8 cellular contexts compared by ENCODE assay signal in the genomic region with DNA sequence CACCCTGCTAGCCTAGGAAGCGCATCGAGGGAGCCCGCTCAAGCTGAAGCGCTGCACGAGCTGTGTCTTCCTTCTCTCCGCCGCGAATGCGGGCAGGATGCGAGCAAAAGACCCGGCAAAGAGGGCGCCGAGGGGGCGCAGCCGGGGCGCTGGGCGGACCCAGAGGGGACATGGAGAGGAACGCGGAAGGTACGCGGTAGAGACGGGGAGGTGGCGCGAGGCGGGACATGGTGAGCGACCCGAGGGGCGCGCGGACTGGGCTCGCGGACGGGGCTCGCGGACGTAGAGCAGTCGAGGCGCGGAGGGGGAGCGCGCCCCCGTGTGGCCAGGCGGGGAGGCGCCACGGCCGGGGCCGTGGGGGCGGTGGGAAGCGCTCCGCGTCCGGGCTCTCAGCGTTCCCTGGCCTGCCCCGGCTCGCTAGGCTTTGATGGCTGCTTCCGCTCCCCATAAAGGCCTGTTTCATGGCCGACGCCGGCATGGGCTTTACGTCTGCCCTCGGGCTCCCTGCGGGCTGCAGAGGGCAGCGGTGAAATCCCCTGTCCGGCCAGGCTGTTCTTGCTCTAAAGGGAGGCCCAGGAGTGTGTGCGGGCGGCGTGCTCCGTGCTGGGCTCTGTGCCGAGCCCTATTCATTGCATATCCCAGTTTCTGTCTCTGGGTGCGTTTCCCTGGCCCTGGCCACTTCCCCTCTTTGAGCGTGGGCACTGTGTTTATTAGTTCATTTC. TPM values are rescaled to one million over a fixed set of nuclear protein-coding genes. Genes with fewer than 3 reads are reported as not detected.
DNase-seq lines count a peak whose midpoint lies in the region; ATAC-seq and TF ChIP-seq lines count a peak whose summit lies in the region.

No MANE protein-coding gene starts in this region.

- intact Hi-C loops in esophagus squamous epithelium (cut with DNase I): no loop called here

- 0 to 11% methylated on average over 17 of the region's 71 CpGs for WGBS in esophagus squamous epithelium, 2 donors

- H3K27me3 ChIP-seq in esophagus squamous epithelium (peaks cover 0 to 64% (median 0%) of the 10 kb centered on the region in 4 donors), mucosa of rectum (ENCODE audit: control insufficient read depth in 2 of 2, insufficient read depth in 2 of 2, low read length in 2 of 2) (peaks cover 17 to 25% of the 10 kb centered on the region in 2 donors)

- POLR2A ChIA-PET in AG04449 (lab: Yijun Ruan, JAX): no interaction called here

- H3K4me3 Mint-ChIP-seq in activated T-cell treated with anti-CD3 and anti-CD28 coated beads, Interleukin-2, amount 50 U/mL, for 4 hours: peak overlapping the region; percentile 66

- no peaks in the 10 kb centered on the region for H3K36me3 ChIP-seq in esophagus squamous epithelium
- H3K36me3 ChIP-seq in mucosa of rectum (ENCODE audit: control insufficient read depth in 2 of 2, insufficient read depth in 2 of 2, low read length in 2 of 2): no peaks in the 10 kb centered on the region

- peak overlapping the region; percentile 64 for H3K4me3 ChIP-seq in AG04449 (ENCODE audit: low read depth, low read length)
- H3K4me3 ChIP-seq in esophagus squamous epithelium: peak overlapping the region; percentile 36 to 75 (median 60)
- H3K4me3 ChIP-seq in mucosa of rectum (ENCODE audit: low read length in 2 of 2): peak overlapping the region; percentile 67

- peaks cover 5% of the 10 kb centered on the region for H3K4me1 Mint-ChIP-seq in activated T-cell treated with anti-CD3 and anti-CD28 coated beads, Interleukin-2, amount 50 U/mL, for 4 hours (ENCODE audit: low read depth)

- H3K27ac ChIP-seq in esophagus squamous epithelium (peak overlapping the region; percentile 66 to 88 (median 78)), mucosa of rectum (ENCODE audit: low read depth in 2 of 2, low read length in 2 of 2) (peak overlapping the region in 1 of 2 donors; percentile 9)

- no peak for DNase-seq in AG04449 (ENCODE audit: low read depth, low spot score)
- peak; percentile 15 for DNase-seq in NCI-H774 (lab: John Stamatoyannopoulos, UW)
- peak; percentile 43 for DNase-seq in activated T-cell treated with anti-CD3 and anti-CD28 coated beads, Interleukin-2, amount 50 U/mL, for 4 hours
- no peak for DNase-seq in esophagus squamous epithelium (lab: John Stamatoyannopoulos, UW)
- DNase-seq in stimulated activated CD8-positive, alpha-beta memory T cell treated with anti-CD3 and anti-CD28 coated beads, Interleukin-7, amount 100 ng/mL, for 1 hour (ENCODE audit: low read depth in 2 of 2): peak; percentile 16 to 20

- peaks cover 85% of the 10 kb centered on the region for H3K27me3 Mint-ChIP-seq in activated T-cell treated with anti-CD3 and anti-CD28 coated beads, Interleukin-2, amount 50 U/mL, for 4 hours (ENCODE audit: low read depth)

- peak overlapping the region in 1 of 2 donors; percentile 64 for H3K9ac ChIP-seq in mucosa of rectum (ENCODE audit: low read depth in 1 of 2, low read length in 2 of 2)

- peaks cover 15 to 38% (median 17%) of the 10 kb centered on the region in 3 donors for H3K4me1 ChIP-seq in esophagus squamous epithelium
- peaks cover 11% of the 10 kb centered on the region in 2 donors for H3K4me1 ChIP-seq in mucosa of rectum (ENCODE audit: control insufficient read depth in 2 of 2, insufficient read depth in 2 of 2, low read length in 2 of 2)

- H3K9me3 ChIP-seq in esophagus squamous epithelium (no peaks in the 10 kb centered on the region), mucosa of rectum (ENCODE audit: control insufficient read depth in 2 of 2, low read length in 2 of 2) (no peaks in the 10 kb centered on the region)

- peak; percentile 74 for TF ChIP-seq CTCF in AG04449 (IDR thresholded peaks at IDR 0.05; ENCODE audit: insufficient read depth, low read length, missing control alignments)
- TF ChIP-seq CTCF in esophagus squamous epithelium (IDR thresholded peaks at IDR 0.05): peak; percentile 81 to 97 (median 92)

- ATAC-seq in GM19372 (IDR thresholded peaks at IDR 0.05; ENCODE audit: low read depth, unreplicated experiment): peak; percentile 70
- peak; percentile 80 to 82 for ATAC-seq in activated T-cell treated with anti-CD3 and anti-CD28 coated beads, Interleukin-2, amount 50 U/mL, for 4 hours
- ATAC-seq in HG03159 (IDR thresholded peaks at IDR 0.05; ENCODE audit: unreplicated experiment): no peak

- CTCF ChIA-PET in AG04449 (lab: Yijun Ruan, JAX): interaction anchor here (0.6 to 14.8 kb wide), 29 partner anchors 8 to 510 kb away, joined by 3 to 461 read pairs (median 4); no protein-coding TSS in a partner anchor

- no peak for TF ChIP-seq POLR2A in esophagus squamous epithelium (IDR thresholded peaks at IDR 0.05)

- no peaks in the 10 kb centered on the region for H3K36me3 Mint-ChIP-seq in activated T-cell treated with anti-CD3 and anti-CD28 coated beads, Interleukin-2, amount 50 U/mL, for 4 hours (ENCODE audit: insufficient read depth)

- H3K9me3 Mint-ChIP-seq in activated T-cell treated with anti-CD3 and anti-CD28 coated beads, Interleukin-2, amount 50 U/mL, for 4 hours: peaks cover 21% of the 10 kb centered on the region

RNA-seq across cellular contexts. Expression of gene TRIM29, which starts 31.2 kb away (rescaled TPM):
- total RNA-seq in activated T-cell treated with anti-CD3 and anti-CD28 coated beads, Interleukin-2, amount 50 U/mL, for 4 hours: not detected
- 1,000 to 10,000 TPM in 1 of 4 donors, 100 to 1,000 TPM in 3; 691 to 1,472 (median 816) TPM for total RNA-seq in esophagus squamous epithelium

RNA-seq across cellular contexts. Expression of gene OAF, which starts 41.7 kb away (rescaled TPM):
- 1 to 10 TPM; 5.0 to 5.8 (median 5.3) TPM for total RNA-seq in activated T-cell treated with anti-CD3 and anti-CD28 coated beads, Interleukin-2, amount 50 U/mL, for 4 hours
- 10 to 100 TPM in 3 of 4 donors, 1 to 10 TPM in 1; 7.4 to 49.0 (median 14.3) TPM for total RNA-seq in esophagus squamous epithelium

Comparison
In these comparisons a context has a peak if more than half of its experiments do, and no peak if none do; other contexts are left out.
1. DNase-seq: peak in NCI-H774 (single experiment), activated T-cell treated with anti-CD3 and anti-CD28 coated beads, Interleukin-2, amount 50 U/mL, for 4 hours (single experiment) and stimulated activated CD8-positive, alpha-beta memory T cell treated with anti-CD3 and anti-CD28 coated beads, Interleukin-7, amount 100 ng/mL, for 1 hour (2 of 2); none in AG04449 (single experiment) and esophagus squamous epithelium (single experiment).
2. RNA of gene TRIM29, which starts 31.2 kb away (total RNA-seq): 691 to 1,472 TPM in esophagus squamous epithelium; not detected in activated T-cell treated with anti-CD3 and anti-CD28 coated beads, Interleukin-2, amount 50 U/mL, for 4 hours; every median in the first group is over 100 times any median in the second.
3. Peak in every context shown above with its lines, with median percentiles within 50 percentile points of each other: H3K4me3 ChIP-seq.